24 cellular contexts compared by ENCODE assay signal in the genomic region with DNA sequence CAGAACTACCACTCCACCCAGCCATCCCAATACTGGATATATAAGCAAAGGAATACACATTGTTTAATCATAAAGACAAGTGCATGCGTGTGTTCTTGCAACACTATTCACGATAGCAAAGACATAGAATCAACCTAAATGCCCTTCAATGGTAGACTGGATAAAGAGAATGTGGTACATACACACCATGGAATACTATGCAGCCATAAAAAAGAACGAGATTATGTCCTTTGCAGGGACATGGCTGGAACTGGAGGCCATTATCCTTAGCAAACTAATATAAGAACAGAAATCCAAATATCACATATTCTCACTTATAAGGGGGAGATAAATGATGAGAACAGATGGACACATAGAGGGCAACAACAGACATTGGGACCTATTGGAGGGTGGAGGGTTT.
"Had no signal": no experiment of that assay in that cellular context is flagged by ENCODE, and none has a peak within 500 bp of the region (broad histone marks: within the 10 kb centered on the region; RNA-seq: fewer than 3 reads in every experiment).

No MANE protein-coding gene starts in this region.

- ATAC-seq: gastrocnemius medialis, heart right ventricle, left cardiac atrium, left lung, left ventricle myocardium superior, lower lobe of right lung, mucosa of descending colon had no signal

- DNase-seq: dermis blood vessel endothelial cell; dorsolateral prefrontal cortex; effector CD4-positive, alpha-beta T cell; effector memory CD4-positive, alpha-beta T cell; esophagus squamous epithelium; foreskin fibroblast; foreskin melanocyte; gastrocnemius medialis; glutamatergic neuron; head of caudate nucleus; heart right ventricle; hippocampal formation; left cardiac atrium; left lung; left ventricle myocardium superior; lower lobe of right lung; mesenchymal stem cell; mucosa of descending colon; naive B cell had no signal

- H3K27ac ChIP-seq: coronary artery, dorsolateral prefrontal cortex, esophagus squamous epithelium, gastrocnemius medialis, heart right ventricle, left lung, lower lobe of right lung had no signal

- H3K9me3 ChIP-seq: gastrocnemius medialis, mucosa of descending colon had no signal

- H3K27me3 ChIP-seq: dorsolateral prefrontal cortex, esophagus squamous epithelium, gastrocnemius medialis, heart right ventricle, left lung had no signal

- H3K4me3 ChIP-seq: coronary artery, dorsolateral prefrontal cortex, esophagus squamous epithelium, gastrocnemius medialis, heart right ventricle, left lung, lower lobe of right lung, mucosa of descending colon had no signal

- H3K4me1 ChIP-seq: gastrocnemius medialis, heart right ventricle, left lung, lower lobe of right lung had no signal

- H3K36me3 ChIP-seq: esophagus squamous epithelium, gastrocnemius medialis, heart right ventricle, left lung, lower lobe of right lung had no signal

- FAIRE-seq: colon, endothelial cell of umbilical vein, islet of Langerhans, keratinocyte had no signal
